In genomic region chr10:8059191-8059936, GRCh38 we compare ENCODE assay signal across 13 cellular contexts. TPM values are rescaled to one million over a fixed set of nuclear protein-coding genes. Genes with fewer than 3 reads are reported as not detected.
DNase-seq lines count a peak whose midpoint lies in the region; ATAC-seq and TF ChIP-seq lines count a peak whose summit lies in the region.
"Had no signal": no experiment of that assay in that cellular context is flagged by ENCODE, and none has a peak within 500 bp of the region (broad histone marks: within the 10 kb centered on the region; RNA-seq: fewer than 3 reads in every experiment).

No MANE protein-coding gene starts in this region.

- WGBS in mammary epithelial cell (ENCODE audit: low coverage, missing lambda C conversion rate): 1% methylated on average over 16 of the region's 16 CpGs
- 57 to 58% methylated on average over 16 of the region's 16 CpGs for WGBS in sigmoid colon, 2 donors

- H3K79me2 ChIP-seq in Loucy (ENCODE audit: insufficient read depth, low read length) (peaks cover 100% of the 10 kb centered on the region), mammary epithelial cell (ENCODE audit: insufficient read depth, low read length) (peaks cover 94% of the 10 kb centered on the region)

- H2AFZ ChIP-seq in Loucy (ENCODE audit: low read length): no peak overlapping the region
- no peak overlapping the region for H2AFZ ChIP-seq in mammary epithelial cell (ENCODE audit: low read depth, low read length)

- H3K4me1 ChIP-seq in CD4-positive, alpha-beta memory T cell (ENCODE audit: insufficient read depth, low read length): peaks cover 70% of the 10 kb centered on the region
- H3K4me1 ChIP-seq in Loucy (ENCODE audit: insufficient read depth, low read length, poor library complexity, severe bottlenecking) (peaks cover 36% of the 10 kb centered on the region), mammary epithelial cell (ENCODE audit: insufficient read depth, low read length) (peaks cover 56% of the 10 kb centered on the region), sigmoid colon (peaks cover 0 to 15% (median 13%) of the 10 kb centered on the region in 4 donors)

- no peak for TF ChIP-seq EP300 in sigmoid colon (IDR thresholded peaks at IDR 0.05)

- peak in 4 of 5 donors; percentile 40 to 59 (median 46) for DNase-seq in CD4-positive, alpha-beta memory T cell
- DNase-seq in mammary epithelial cell: peak; percentile 62
- no peak for DNase-seq in neural crest cell (ENCODE audit: low read depth, low spot score)
- DNase-seq in sigmoid colon: no peak
- no peak for DNase-seq in RKO (ENCODE audit: low spot score)
- DNase-seq in hepatic stellate cell (ENCODE audit: low spot score): no peak
- DNase-seq: COR-L47, NCI-H226, SIG-M5 had no signal

- peaks cover 0 to 2% of the 10 kb centered on the region in 2 donors for H3K27me3 Mint-ChIP-seq in CD4-positive, alpha-beta memory T cell
- peaks cover 99% of the 10 kb centered on the region for H3K27me3 Mint-ChIP-seq in neural crest cell (ENCODE audit: low read depth)

- in situ Hi-C loops in mammary epithelial cell (cut with MboI; ENCODE audit: low sequenced_read_pairs in 2 of 2): loop anchor here in 1 of 2 donors (10.0 kb wide), 1 partner anchor 535 kb away; no protein-coding TSS in a partner anchor

- H3K27me3 ChIP-seq in CD4-positive, alpha-beta memory T cell (ENCODE audit: insufficient read depth, low read length): no peaks in the 10 kb centered on the region
- H3K27me3 ChIP-seq in Loucy (ENCODE audit: insufficient read depth, low read length, poor library complexity, severe bottlenecking): peaks cover 32% of the 10 kb centered on the region
- no peaks in the 10 kb centered on the region for H3K27me3 ChIP-seq in mammary epithelial cell (ENCODE audit: insufficient read depth, low read length)
- peaks cover 20 to 98% (median 58%) of the 10 kb centered on the region in 3 donors for H3K27me3 ChIP-seq in sigmoid colon

- H3K9me3 Mint-ChIP-seq in CD4-positive, alpha-beta memory T cell: peaks cover 0 to 10% (median 0%) of the 10 kb centered on the region in 8 donors
- no peaks in the 10 kb centered on the region for H3K9me3 Mint-ChIP-seq in neural crest cell

- POLR2A ChIA-PET in CD4-positive, alpha-beta memory T cell (lab: Charles Lee; ENCODE audit: partially characterized antibody): interaction anchor here (0.8 to 8.5 kb wide), 39 partner anchors 9 to 1038 kb away, joined by 3 to 145 read pairs (median 6); no protein-coding TSS in a partner anchor

- peak overlapping the region; percentile 83 for H3K27ac ChIP-seq in CD4-positive, alpha-beta memory T cell (ENCODE audit: low read depth, low read length)
- H3K27ac ChIP-seq in mammary epithelial cell (ENCODE audit: insufficient read depth, low read depth, low read length) (peak overlapping the region; percentile 76), sigmoid colon (no peak overlapping the region)
- H3K27ac ChIP-seq: cardiac muscle cell had no signal

- intact Hi-C loops in CD4-positive, alpha-beta memory T cell (cut with micrococcal nuclease): no loop called here
- intact Hi-C loops in mammary epithelial cell (cut with micrococcal nuclease) (loop anchor here (2.0 to 10.0 kb wide), 7 partner anchors 275 to 695 kb away; no protein-coding TSS in a partner anchor), sigmoid colon (cut with DNase I) (no loop called here)

- TF ChIP-seq POLR2A in sigmoid colon (IDR thresholded peaks at IDR 0.05): no peak

- no TSS peak for BruUV-seq in mammary epithelial cell (replicated peaks; lab: Mats Ljungman, UMichigan)

- H3K9ac ChIP-seq in Loucy (ENCODE audit: low read depth, low read length, poor library complexity, severe bottlenecking): peak overlapping the region; percentile 99
- peak overlapping the region; percentile 89 for H3K9ac ChIP-seq in mammary epithelial cell (ENCODE audit: insufficient read depth, low read length)

- H3K9me2 ChIP-seq in Loucy (replicated peaks; ENCODE audit: low read depth, low read length): no peaks in the 10 kb centered on the region

- no peak for TF ChIP-seq CTCF in Loucy (conservative IDR thresholded peaks at IDR 0.05; ENCODE audit: low read length)
- no peak for TF ChIP-seq CTCF in mammary epithelial cell (conservative IDR thresholded peaks at IDR 0.05 in 1 of 2, IDR thresholded peaks at IDR 0.05 in 1 of 2; ENCODE audit: extremely low read depth in 1 of 2, insufficient read depth in 1 of 2, low read depth in 1 of 2, low read length in 2 of 2)
- TF ChIP-seq CTCF in neural crest cell (conservative IDR thresholded peaks at IDR 0.05): no peak
- TF ChIP-seq CTCF in sigmoid colon (IDR thresholded peaks at IDR 0.05): no peak

- H4K20me1 ChIP-seq in Loucy (ENCODE audit: insufficient read depth, low read length, poor library complexity, severe bottlenecking) (peaks cover 90% of the 10 kb centered on the region), mammary epithelial cell (ENCODE audit: insufficient read depth, low read length) (no peaks in the 10 kb centered on the region)

- H3K4me1 Mint-ChIP-seq in CD4-positive, alpha-beta memory T cell: peaks cover 42 to 85% (median 65%) of the 10 kb centered on the region in 4 donors
- peaks cover 13% of the 10 kb centered on the region for H3K4me1 Mint-ChIP-seq in neural crest cell

- H3F3A ChIP-seq in Loucy (ENCODE audit: low read depth): 0 out of 2 replicates have a peak, but pooled peaks cover 13% of the 10 kb centered on the region

- peaks cover 36% of the 10 kb centered on the region for H3K36me3 ChIP-seq in CD4-positive, alpha-beta memory T cell (ENCODE audit: insufficient read depth, low read length)
- H3K36me3 ChIP-seq in Loucy (ENCODE audit: insufficient read depth, low read length) (peaks cover 78% of the 10 kb centered on the region), mammary epithelial cell (ENCODE audit: insufficient read depth, low read length) (peaks cover 1% of the 10 kb centered on the region), sigmoid colon (no peaks in the 10 kb centered on the region)
- H3K36me3 ChIP-seq: cardiac muscle cell had no signal

- dilution Hi-C loops in mammary epithelial cell (cut with HindIII; ENCODE audit: low sequenced_read_pairs): no loop called here

- CTCF ChIA-PET in CD4-positive, alpha-beta memory T cell (lab: Charles Lee; ENCODE audit: partially characterized antibody): interaction anchor here (0.6 to 4.9 kb wide), 10 partner anchors 27 to 413 kb away, joined by 3 to 37 read pairs (median 4); no protein-coding TSS in a partner anchor
- CTCF ChIA-PET in mammary epithelial cell (lab: Charles Lee; ENCODE audit: low non-redundant PET): no interaction called here

- H3K4me3 Mint-ChIP-seq in CD4-positive, alpha-beta memory T cell: peak overlapping the region; percentile 94 to 100 (median 98)
- H3K4me3 Mint-ChIP-seq in neural crest cell: peak overlapping the region; percentile 34

- H3K27ac Mint-ChIP-seq in CD4-positive, alpha-beta memory T cell: peak overlapping the region; percentile 93 to 99 (median 97)
- H3K27ac Mint-ChIP-seq in neural crest cell (ENCODE audit: unreplicated experiment): no peak overlapping the region

- peak overlapping the region; percentile 57 to 58 for H3K4me3 ChIP-seq in CD4-positive, alpha-beta memory T cell (ENCODE audit: low read length in 2 of 2)
- H3K4me3 ChIP-seq in Loucy (ENCODE audit: low read length, poor library complexity, severe bottlenecking) (peak overlapping the region; percentile 97), mammary epithelial cell (replicated peaks in 1 of 3; ENCODE audit: insufficient read depth in 1 of 3, low read depth in 2 of 3, low read length in 3 of 3) (peak overlapping the region; percentile 86 to 90 (median 87)), sigmoid colon (no peak overlapping the region)
- H3K4me3 ChIP-seq: cardiac muscle cell, lung had no signal

- H3K4me2 ChIP-seq in Loucy (ENCODE audit: low read depth, low read length, poor library complexity, severe bottlenecking) (peak overlapping the region; percentile 85), mammary epithelial cell (ENCODE audit: insufficient read depth, low read depth, low read length) (peak overlapping the region; percentile 97)

- ATAC-seq in HG03039 (IDR thresholded peaks at IDR 0.05; ENCODE audit: unreplicated experiment): no peak

- no peaks in the 10 kb centered on the region for H3K9me3 ChIP-seq in CD4-positive, alpha-beta memory T cell (ENCODE audit: control insufficient read depth in 1 of 2, low read length in 2 of 2)
- H3K9me3 ChIP-seq in Loucy (ENCODE audit: insufficient read depth, low read depth, low read length) (no peaks in the 10 kb centered on the region), mammary epithelial cell (replicated peaks; ENCODE audit: insufficient read depth, low read length) (no peaks in the 10 kb centered on the region), sigmoid colon (no peaks in the 10 kb centered on the region)

- H3K36me3 Mint-ChIP-seq in CD4-positive, alpha-beta memory T cell: peaks cover 64 to 86% of the 10 kb centered on the region in 2 donors
- H3K36me3 Mint-ChIP-seq in neural crest cell (ENCODE audit: low read depth): no peaks in the 10 kb centered on the region

RNA-seq across cellular contexts. Expression of gene GATA3, which starts 4.9 kb away (rescaled TPM):
- 10 to 100 TPM; 61.9 to 63.8 TPM for total RNA-seq in CD4-positive, alpha-beta memory T cell
- 10 to 100 TPM; 64.8 to 79.7 TPM for polyA plus RNA-seq in CD4-positive, alpha-beta memory T cell
- total RNA-seq in mammary epithelial cell: 10 to 100 TPM in 1 of 2 donors, 1 to 10 TPM in 1; 7.7 to 20.6 TPM
- polyA plus RNA-seq in mammary epithelial cell: 5.3 TPM
- polyA minus RNA-seq in mammary epithelial cell: 4.7 TPM
- 0.35 and 0.39 TPM in 2 replicates for total RNA-seq in neural crest cell
- not detected for total RNA-seq in sigmoid colon
- 1 to 10 TPM in 2 of 3 donors, not detected in 1; 1.2 to 2.1 TPM for polyA plus RNA-seq in sigmoid colon

Comparison
In these comparisons a context has a peak if more than half of its experiments do, and no peak if none do; other contexts are left out.
1. DNase-seq: peak in CD4-positive, alpha-beta memory T cell (4 of 5) and mammary epithelial cell (single experiment); none in neural crest cell (single experiment), sigmoid colon (single experiment), RKO (single experiment) and hepatic stellate cell (single experiment).
2. H3K27ac ChIP-seq: peak in CD4-positive, alpha-beta memory T cell (single experiment) and mammary epithelial cell (single experiment); none in sigmoid colon (0 of 4).
3. H3K4me3 ChIP-seq: peak in CD4-positive, alpha-beta memory T cell (2 of 2), Loucy (single experiment) and mammary epithelial cell (3 of 3); none in sigmoid colon (0 of 4).